In genomic region chr15:98900382-98900781, GRCh38 we compare ENCODE assay signal across 14 cellular contexts.
DNase-seq lines count a peak whose midpoint lies in the region; FAIRE-seq and TF ChIP-seq lines count a peak whose summit lies in the region.
"Had no signal": no experiment of that assay in that cellular context is flagged by ENCODE, and none has a peak within 500 bp of the region (broad histone marks: within the 10 kb centered on the region; RNA-seq: fewer than 3 reads in every experiment).

No MANE protein-coding gene starts in this region.

- DNase-seq in HS-27A (ENCODE audit: low read depth) (peak; percentile 58), cardiac fibroblast (ENCODE audit: low read depth in 2 of 2) (peak; percentile 50 to 81), left kidney (ENCODE audit: low read depth, low spot score) (peak; percentile 51), tibial artery (no peak), NCI-H526 (lab: John Stamatoyannopoulos, UW) (no peak), esophagus muscularis mucosa (ENCODE audit: extremely low spot score) (no peak), NCI-H128 (lab: John Stamatoyannopoulos, UW; ENCODE audit: unreplicated experiment) (no peak), HTR-8/SVneo (ENCODE audit: insufficient read length, low spot score) (no peak)
- DNase-seq: activated T-cell treated with anti-CD3 and anti-CD28 coated beads, Interleukin-2, amount 50 U/mL, for 24 hours; Kasumi-1; SW 1271 had no signal

- H3K4me3 ChIP-seq in cardiac fibroblast (replicated peaks in 1 of 2; ENCODE audit: low read depth in 2 of 2, low read length in 2 of 2) = no peak overlapping the region
- H3K4me3 ChIP-seq in tibial artery = no peak overlapping the region
- no peak overlapping the region for H3K4me3 ChIP-seq in esophagus muscularis mucosa
- H3K4me3 ChIP-seq: ascending aorta, thoracic aorta had no signal

- intact Hi-C loops in tibial artery (cut with DNase I; ENCODE audit: low total_unique reads) (no loop called here), esophagus muscularis mucosa (cut with DNase I) (no loop called here)

- TF ChIP-seq POLR2A in esophagus muscularis mucosa (IDR thresholded peaks at IDR 0.05; ENCODE audit: low read depth) = no peak

- no peak for TF ChIP-seq EP300 in esophagus muscularis mucosa (IDR thresholded peaks at IDR 0.05)

- FAIRE-seq in HTR-8/SVneo (lab: Jason Lieb, UNC) = no peak
- FAIRE-seq: endothelial cell of umbilical vein had no signal

- H3K36me3 ChIP-seq in tibial artery (peaks cover 0 to 14% (median 0%) of the 10 kb centered on the region in 3 donors), esophagus muscularis mucosa (peaks cover 0 to 25% (median 7%) of the 10 kb centered on the region in 4 donors)
- H3K36me3 ChIP-seq: ascending aorta, thoracic aorta had no signal

- no peak for TF ChIP-seq CTCF in cardiac fibroblast (IDR thresholded peaks at IDR 0.05; ENCODE audit: low read depth, low read length)
- TF ChIP-seq CTCF in tibial artery (IDR thresholded peaks at IDR 0.05) = no peak
- no peak for TF ChIP-seq CTCF in esophagus muscularis mucosa (IDR thresholded peaks at IDR 0.05)

- H3K9me3 ChIP-seq in tibial artery (no peaks in the 10 kb centered on the region), esophagus muscularis mucosa (no peaks in the 10 kb centered on the region)
- H3K9me3 ChIP-seq: ascending aorta, thoracic aorta had no signal

- 47% methylated on average over 5 of the region's 5 CpGs for WGBS in esophagus muscularis mucosa

- H3K4me1 ChIP-seq in tibial artery = peaks cover 0 to 93% (median 48%) of the 10 kb centered on the region in 4 donors
- H3K4me1 ChIP-seq in esophagus muscularis mucosa = peaks cover 6 to 47% (median 39%) of the 10 kb centered on the region in 4 donors

- H3K27me3 ChIP-seq in tibial artery (no peaks in the 10 kb centered on the region), esophagus muscularis mucosa (no peaks in the 10 kb centered on the region)
- H3K27me3 ChIP-seq: ascending aorta had no signal

- H3K27ac ChIP-seq in tibial artery (peak overlapping the region; percentile 47 to 89), esophagus muscularis mucosa (replicated peaks in 1 of 4) (peak overlapping the region in 1 of 4 donors; percentile 22)

Comparison
In these comparisons a context has a peak if more than half of its experiments do, and no peak if none do; other contexts are left out.
1. DNase-seq: peak in HS-27A (single experiment), cardiac fibroblast (2 of 2) and left kidney (single experiment); none in tibial artery (0 of 2), NCI-H526 (0 of 2), esophagus muscularis mucosa (single experiment), NCI-H128 (single experiment) and HTR-8/SVneo (single experiment).